ENCODE assay signal across 1 cellular context in the genomic region with DNA sequence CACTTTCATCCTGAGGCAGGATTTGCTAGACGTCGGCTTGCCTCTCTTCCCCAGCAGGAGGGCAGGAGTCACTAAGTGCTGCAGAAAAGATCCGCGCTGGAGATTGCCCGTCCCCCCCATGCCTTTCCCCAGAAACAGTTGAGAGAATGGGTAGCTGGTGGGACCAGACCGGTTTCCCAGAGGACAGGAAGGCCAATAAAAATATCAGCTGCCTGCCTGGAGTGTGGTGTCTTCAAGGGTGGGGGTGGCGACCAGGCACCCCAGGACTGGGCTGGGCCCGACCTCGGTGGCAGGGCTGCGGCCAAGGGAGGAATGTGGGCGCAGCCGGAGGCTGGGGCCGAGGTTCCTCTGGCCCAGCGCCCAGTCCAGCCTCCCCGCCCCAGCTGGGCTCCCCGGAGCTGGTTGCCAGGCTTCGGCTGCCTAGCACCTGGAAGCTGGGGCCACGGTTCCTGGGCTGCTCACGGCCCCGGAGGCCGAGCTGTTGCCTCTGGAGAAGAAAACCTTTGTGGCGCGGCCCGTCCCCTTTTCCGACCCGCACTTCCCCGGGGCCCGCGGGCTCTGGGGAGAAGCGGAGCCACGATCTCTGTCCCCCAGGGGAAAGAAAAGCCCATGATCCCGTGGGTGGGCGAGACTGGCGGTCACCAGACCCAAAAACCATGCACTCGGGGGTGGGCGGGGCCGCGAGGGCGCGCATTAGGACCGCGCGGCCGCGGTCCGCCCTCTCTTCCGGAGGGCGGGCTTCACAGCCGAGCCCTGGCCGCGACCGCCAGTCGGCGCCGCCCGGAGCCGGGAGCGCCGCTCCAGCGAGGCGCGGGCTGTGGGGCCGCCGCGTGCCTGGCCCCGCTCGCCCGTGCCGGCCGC.
TF ChIP-seq lines count a peak whose summit lies in the region.

A gene with protein sequence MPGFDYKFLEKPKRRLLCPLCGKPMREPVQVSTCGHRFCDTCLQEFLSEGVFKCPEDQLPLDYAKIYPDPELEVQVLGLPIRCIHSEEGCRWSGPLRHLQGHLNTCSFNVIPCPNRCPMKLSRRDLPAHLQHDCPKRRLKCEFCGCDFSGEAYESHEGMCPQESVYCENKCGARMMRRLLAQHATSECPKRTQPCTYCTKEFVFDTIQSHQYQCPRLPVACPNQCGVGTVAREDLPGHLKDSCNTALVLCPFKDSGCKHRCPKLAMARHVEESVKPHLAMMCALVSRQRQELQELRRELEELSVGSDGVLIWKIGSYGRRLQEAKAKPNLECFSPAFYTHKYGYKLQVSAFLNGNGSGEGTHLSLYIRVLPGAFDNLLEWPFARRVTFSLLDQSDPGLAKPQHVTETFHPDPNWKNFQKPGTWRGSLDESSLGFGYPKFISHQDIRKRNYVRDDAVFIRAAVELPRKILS (plus strand): TSS at position 769 of the 861 bp plus-strand sequence. CDS start 102 bp downstream, outside the sequence.

TF ChIP-seq in K562, 482 proteins besides CTCF, POLR2A, EP300 and RAD21 (continued from another document and continues in another):
- TF ChIP-seq, protein P1, sequence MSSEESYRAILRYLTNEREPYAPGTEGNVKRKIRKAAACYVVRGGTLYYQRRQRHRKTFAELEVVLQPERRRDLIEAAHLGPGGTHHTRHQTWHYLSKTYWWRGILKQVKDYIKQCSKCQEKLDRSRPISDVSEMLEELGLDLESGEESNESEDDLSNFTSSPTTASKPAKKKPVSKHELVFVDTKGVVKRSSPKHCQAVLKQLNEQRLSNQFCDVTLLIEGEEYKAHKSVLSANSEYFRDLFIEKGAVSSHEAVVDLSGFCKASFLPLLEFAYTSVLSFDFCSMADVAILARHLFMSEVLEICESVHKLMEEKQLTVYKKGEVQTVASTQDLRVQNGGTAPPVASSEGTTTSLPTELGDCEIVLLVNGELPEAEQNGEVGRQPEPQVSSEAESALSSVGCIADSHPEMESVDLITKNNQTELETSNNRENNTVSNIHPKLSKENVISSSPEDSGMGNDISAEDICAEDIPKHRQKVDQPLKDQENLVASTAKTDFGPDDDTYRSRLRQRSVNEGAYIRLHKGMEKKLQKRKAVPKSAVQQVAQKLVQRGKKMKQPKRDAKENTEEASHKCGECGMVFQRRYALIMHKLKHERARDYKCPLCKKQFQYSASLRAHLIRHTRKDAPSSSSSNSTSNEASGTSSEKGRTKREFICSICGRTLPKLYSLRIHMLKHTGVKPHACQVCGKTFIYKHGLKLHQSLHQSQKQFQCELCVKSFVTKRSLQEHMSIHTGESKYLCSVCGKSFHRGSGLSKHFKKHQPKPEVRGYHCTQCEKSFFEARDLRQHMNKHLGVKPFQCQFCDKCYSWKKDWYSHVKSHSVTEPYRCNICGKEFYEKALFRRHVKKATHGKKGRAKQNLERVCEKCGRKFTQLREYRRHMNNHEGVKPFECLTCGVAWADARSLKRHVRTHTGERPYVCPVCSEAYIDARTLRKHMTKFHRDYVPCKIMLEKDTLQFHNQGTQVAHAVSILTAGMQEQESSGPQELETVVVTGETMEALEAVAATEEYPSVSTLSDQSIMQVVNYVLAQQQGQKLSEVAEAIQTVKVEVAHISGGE (CRISPR knock-in tag; IDR thresholded peaks at IDR 0.05) = peak in 1 of 3 experiments; percentile 59; a peak in 1 of 6 replicates
- TF ChIP-seq PTBP1 (IDR thresholded peaks at IDR 0.05; ENCODE audit: low read depth, low read length) (0 out of 2 replicates have a peak, but pooled peaks have one; percentile 51), NFIC (IDR thresholded peaks at IDR 0.05) (peak; percentile 88), LARP7 (IDR thresholded peaks at IDR 0.05) (no peak), GABPB2 (CRISPR knock-in tag; conservative IDR thresholded peaks at IDR 0.05) (no peak), RFX7 (CRISPR knock-in tag; IDR thresholded peaks at IDR 0.05) (no peak), CHCHD3 (CRISPR knock-in tag; IDR thresholded peaks at IDR 0.05) (no peak), GTF2E2 (tag; IDR thresholded peaks at IDR 0.05) (no peak), ELF4 (CRISPR knock-in tag; IDR thresholded peaks at IDR 0.05) (no peak), SRSF9 (IDR thresholded peaks at IDR 0.05; ENCODE audit: borderline replicate concordance, low read depth, low read length) (no peak), SPI1 (IDR thresholded peaks at IDR 0.05; ENCODE audit: borderline replicate concordance, low read depth, low read length) (peak; percentile 12; the same call in 1 of the 2 replicates), ZNF75A (CRISPR knock-in tag; IDR thresholded peaks at IDR 0.05) (0 out of 2 replicates have a peak, but pooled peaks have one; percentile 26), FOXJ2 (tag; IDR thresholded peaks at IDR 0.05) (no peak), STAG1 (CRISPR knock-in tag; IDR thresholded peaks at IDR 0.05; ENCODE audit: borderline replicate concordance) (no peak), KAT8 (IDR thresholded peaks at IDR 0.05; ENCODE audit: low read depth) (no peak), RBFOX2 (IDR thresholded peaks at IDR 0.05; ENCODE audit: low read depth, low read length) (peak; percentile 91), MTA1 (IDR thresholded peaks at IDR 0.05; ENCODE audit: borderline replicate concordance) (no peak), PTRF (tag; IDR thresholded peaks at IDR 0.05) (no peak), ZNF253 (CRISPR knock-in tag; conservative IDR thresholded peaks at IDR 0.05) (no peak), ZNF561 (CRISPR knock-in tag; conservative IDR thresholded peaks at IDR 0.05) (no peak), ATF7 (IDR thresholded peaks at IDR 0.05) (peak; percentile 30; the same call in 1 of the 2 replicates), E2F3 (CRISPR knock-in tag; IDR thresholded peaks at IDR 0.05) (peak; percentile 71; the same call in 1 of the 2 replicates)
- TF ChIP-seq, protein P2, sequence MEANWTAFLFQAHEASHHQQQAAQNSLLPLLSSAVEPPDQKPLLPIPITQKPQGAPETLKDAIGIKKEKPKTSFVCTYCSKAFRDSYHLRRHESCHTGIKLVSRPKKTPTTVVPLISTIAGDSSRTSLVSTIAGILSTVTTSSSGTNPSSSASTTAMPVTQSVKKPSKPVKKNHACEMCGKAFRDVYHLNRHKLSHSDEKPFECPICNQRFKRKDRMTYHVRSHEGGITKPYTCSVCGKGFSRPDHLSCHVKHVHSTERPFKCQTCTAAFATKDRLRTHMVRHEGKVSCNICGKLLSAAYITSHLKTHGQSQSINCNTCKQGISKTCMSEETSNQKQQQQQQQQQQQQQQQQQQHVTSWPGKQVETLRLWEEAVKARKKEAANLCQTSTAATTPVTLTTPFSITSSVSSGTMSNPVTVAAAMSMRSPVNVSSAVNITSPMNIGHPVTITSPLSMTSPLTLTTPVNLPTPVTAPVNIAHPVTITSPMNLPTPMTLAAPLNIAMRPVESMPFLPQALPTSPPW (CRISPR knock-in tag; IDR thresholded peaks at IDR 0.05) = peak; percentile 7
- TF ChIP-seq, protein P3, sequence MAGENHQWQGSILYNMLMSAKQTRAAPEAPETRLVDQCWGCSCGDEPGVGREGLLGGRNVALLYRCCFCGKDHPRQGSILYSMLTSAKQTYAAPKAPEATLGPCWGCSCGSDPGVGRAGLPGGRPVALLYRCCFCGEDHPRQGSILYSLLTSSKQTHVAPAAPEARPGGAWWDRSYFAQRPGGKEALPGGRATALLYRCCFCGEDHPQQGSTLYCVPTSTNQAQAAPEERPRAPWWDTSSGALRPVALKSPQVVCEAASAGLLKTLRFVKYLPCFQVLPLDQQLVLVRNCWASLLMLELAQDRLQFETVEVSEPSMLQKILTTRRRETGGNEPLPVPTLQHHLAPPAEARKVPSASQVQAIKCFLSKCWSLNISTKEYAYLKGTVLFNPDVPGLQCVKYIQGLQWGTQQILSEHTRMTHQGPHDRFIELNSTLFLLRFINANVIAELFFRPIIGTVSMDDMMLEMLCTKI (IDR thresholded peaks at IDR 0.05; ENCODE audit: partially characterized antibody) = no peak
- TF ChIP-seq, protein P4, sequence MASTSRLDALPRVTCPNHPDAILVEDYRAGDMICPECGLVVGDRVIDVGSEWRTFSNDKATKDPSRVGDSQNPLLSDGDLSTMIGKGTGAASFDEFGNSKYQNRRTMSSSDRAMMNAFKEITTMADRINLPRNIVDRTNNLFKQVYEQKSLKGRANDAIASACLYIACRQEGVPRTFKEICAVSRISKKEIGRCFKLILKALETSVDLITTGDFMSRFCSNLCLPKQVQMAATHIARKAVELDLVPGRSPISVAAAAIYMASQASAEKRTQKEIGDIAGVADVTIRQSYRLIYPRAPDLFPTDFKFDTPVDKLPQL (IDR thresholded peaks at IDR 0.05; ENCODE audit: extremely low read depth, insufficient read length) = no peak
- TF ChIP-seq, protein P5, sequence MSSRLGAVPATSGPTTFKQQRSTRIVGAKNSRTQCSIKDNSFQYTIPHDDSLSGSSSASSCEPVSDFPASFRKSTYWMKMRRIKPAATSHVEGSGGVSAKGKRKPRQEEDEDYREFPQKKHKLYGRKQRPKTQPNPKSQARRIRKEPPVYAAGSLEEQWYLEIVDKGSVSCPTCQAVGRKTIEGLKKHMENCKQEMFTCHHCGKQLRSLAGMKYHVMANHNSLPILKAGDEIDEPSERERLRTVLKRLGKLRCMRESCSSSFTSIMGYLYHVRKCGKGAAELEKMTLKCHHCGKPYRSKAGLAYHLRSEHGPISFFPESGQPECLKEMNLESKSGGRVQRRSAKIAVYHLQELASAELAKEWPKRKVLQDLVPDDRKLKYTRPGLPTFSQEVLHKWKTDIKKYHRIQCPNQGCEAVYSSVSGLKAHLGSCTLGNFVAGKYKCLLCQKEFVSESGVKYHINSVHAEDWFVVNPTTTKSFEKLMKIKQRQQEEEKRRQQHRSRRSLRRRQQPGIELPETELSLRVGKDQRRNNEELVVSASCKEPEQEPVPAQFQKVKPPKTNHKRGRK (tag; IDR thresholded peaks at IDR 0.05) = no peak
- TF ChIP-seq, protein P6, sequence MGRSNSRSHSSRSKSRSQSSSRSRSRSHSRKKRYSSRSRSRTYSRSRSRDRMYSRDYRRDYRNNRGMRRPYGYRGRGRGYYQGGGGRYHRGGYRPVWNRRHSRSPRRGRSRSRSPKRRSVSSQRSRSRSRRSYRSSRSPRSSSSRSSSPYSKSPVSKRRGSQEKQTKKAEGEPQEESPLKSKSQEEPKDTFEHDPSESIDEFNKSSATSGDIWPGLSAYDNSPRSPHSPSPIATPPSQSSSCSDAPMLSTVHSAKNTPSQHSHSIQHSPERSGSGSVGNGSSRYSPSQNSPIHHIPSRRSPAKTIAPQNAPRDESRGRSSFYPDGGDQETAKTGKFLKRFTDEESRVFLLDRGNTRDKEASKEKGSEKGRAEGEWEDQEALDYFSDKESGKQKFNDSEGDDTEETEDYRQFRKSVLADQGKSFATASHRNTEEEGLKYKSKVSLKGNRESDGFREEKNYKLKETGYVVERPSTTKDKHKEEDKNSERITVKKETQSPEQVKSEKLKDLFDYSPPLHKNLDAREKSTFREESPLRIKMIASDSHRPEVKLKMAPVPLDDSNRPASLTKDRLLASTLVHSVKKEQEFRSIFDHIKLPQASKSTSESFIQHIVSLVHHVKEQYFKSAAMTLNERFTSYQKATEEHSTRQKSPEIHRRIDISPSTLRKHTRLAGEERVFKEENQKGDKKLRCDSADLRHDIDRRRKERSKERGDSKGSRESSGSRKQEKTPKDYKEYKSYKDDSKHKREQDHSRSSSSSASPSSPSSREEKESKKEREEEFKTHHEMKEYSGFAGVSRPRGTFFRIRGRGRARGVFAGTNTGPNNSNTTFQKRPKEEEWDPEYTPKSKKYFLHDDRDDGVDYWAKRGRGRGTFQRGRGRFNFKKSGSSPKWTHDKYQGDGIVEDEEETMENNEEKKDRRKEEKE (IDR thresholded peaks at IDR 0.05; ENCODE audit: borderline replicate concordance in 1 of 2, control insufficient read depth in 1 of 2, low read depth in 2 of 2, low read length in 1 of 2) = peak in 1 of 2 experiments; percentile 83; a peak in 2 of 4 replicates
- TF ChIP-seq, protein P7, sequence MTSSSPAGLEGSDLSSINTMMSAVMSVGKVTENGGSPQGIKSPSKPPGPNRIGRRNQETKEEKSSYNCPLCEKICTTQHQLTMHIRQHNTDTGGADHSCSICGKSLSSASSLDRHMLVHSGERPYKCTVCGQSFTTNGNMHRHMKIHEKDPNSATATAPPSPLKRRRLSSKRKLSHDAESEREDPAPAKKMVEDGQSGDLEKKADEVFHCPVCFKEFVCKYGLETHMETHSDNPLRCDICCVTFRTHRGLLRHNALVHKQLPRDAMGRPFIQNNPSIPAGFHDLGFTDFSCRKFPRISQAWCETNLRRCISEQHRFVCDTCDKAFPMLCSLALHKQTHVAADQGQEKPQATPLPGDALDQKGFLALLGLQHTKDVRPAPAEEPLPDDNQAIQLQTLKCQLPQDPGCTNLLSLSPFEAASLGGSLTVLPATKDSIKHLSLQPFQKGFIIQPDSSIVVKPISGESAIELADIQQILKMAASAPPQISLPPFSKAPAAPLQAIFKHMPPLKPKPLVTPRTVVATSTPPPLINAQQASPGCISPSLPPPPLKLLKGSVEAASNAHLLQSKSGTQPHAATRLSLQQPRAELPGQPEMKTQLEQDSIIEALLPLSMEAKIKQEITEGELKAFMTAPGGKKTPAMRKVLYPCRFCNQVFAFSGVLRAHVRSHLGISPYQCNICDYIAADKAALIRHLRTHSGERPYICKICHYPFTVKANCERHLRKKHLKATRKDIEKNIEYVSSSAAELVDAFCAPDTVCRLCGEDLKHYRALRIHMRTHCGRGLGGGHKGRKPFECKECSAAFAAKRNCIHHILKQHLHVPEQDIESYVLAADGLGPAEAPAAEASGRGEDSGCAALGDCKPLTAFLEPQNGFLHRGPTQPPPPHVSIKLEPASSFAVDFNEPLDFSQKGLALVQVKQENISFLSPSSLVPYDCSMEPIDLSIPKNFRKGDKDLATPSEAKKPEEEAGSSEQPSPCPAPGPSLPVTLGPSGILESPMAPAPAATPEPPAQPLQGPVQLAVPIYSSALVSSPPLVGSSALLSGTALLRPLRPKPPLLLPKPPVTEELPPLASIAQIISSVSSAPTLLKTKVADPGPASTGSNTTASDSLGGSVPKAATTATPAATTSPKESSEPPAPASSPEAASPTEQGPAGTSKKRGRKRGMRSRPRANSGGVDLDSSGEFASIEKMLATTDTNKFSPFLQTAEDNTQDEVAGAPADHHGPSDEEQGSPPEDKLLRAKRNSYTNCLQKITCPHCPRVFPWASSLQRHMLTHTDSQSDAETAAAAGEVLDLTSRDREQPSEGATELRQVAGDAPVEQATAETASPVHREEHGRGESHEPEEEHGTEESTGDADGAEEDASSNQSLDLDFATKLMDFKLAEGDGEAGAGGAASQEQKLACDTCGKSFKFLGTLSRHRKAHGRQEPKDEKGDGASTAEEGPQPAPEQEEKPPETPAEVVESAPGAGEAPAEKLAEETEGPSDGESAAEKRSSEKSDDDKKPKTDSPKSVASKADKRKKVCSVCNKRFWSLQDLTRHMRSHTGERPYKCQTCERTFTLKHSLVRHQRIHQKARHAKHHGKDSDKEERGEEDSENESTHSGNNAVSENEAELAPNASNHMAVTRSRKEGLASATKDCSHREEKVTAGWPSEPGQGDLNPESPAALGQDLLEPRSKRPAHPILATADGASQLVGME (CRISPR knock-in tag; IDR thresholded peaks at IDR 0.05) = peak; percentile 66; the same call in 1 of the 2 replicates
- TF ChIP-seq, protein P8, sequence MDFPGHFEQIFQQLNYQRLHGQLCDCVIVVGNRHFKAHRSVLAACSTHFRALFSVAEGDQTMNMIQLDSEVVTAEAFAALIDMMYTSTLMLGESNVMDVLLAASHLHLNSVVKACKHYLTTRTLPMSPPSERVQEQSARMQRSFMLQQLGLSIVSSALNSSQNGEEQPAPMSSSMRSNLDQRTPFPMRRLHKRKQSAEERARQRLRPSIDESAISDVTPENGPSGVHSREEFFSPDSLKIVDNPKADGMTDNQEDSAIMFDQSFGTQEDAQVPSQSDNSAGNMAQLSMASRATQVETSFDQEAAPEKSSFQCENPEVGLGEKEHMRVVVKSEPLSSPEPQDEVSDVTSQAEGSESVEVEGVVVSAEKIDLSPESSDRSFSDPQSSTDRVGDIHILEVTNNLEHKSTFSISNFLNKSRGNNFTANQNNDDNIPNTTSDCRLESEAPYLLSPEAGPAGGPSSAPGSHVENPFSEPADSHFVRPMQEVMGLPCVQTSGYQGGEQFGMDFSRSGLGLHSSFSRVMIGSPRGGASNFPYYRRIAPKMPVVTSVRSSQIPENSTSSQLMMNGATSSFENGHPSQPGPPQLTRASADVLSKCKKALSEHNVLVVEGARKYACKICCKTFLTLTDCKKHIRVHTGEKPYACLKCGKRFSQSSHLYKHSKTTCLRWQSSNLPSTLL (IDR thresholded peaks at IDR 0.05) = no peak
- TF ChIP-seq, protein P9, sequence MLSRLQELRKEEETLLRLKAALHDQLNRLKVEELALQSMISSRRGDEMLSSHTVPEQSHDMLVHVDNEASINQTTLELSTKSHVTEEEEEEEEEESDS (CRISPR knock-in tag; IDR thresholded peaks at IDR 0.05) = no peak
